Comparison of ENCODE assay signal across 8 cellular contexts in the genomic region with DNA sequence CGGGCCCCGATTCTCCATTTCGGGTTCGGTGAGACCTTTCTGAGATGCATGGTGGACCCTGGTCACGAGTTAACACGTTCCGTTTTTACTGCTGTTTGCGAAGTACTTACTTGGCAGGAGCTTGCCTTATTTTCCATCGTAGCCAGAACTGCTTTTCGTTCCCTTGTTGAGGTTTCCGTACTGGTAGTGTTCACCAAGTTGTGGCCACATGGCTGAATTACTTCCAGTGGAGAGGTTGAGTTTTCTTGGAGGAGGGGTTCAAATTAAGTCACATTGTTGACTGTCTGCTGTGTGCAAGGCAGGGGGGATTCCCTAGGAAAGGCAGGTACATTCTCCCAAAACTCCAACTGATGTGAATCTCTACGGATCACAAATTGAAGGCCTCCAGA. TPM values are rescaled to one million over a fixed set of nuclear protein-coding genes. Genes with fewer than 3 reads are reported as not detected.
DNase-seq lines count a peak whose midpoint lies in the region; ATAC-seq and TF ChIP-seq lines count a peak whose summit lies in the region.

No MANE protein-coding gene starts in this region.

- CTCF ChIA-PET in A673 (lab: Charles Lee), result interaction anchor here (0.9 kb wide), 1 partner anchor 10 kb away, joined by 6 read pairs; no protein-coding TSS in a partner anchor

- H3K36me3 ChIP-seq in A673 (ENCODE audit: insufficient read depth, low read length, poor library complexity, severe bottlenecking) (no peaks in the 10 kb centered on the region), KMS-11 (ENCODE audit: insufficient read depth) (no peaks in the 10 kb centered on the region), mucosa of rectum (ENCODE audit: control insufficient read depth in 2 of 2, insufficient read depth in 2 of 2, low read length in 2 of 2) (no peaks in the 10 kb centered on the region)

- peak overlapping the region; percentile 100 for H3K9ac ChIP-seq in KMS-11
- H3K9ac ChIP-seq in mucosa of rectum (ENCODE audit: low read depth in 1 of 2, low read length in 2 of 2), result peak overlapping the region; percentile 61 to 88

- H3K9me3 ChIP-seq in A673 (ENCODE audit: low read depth, low read length, poor library complexity, severe bottlenecking) (no peaks in the 10 kb centered on the region), mucosa of rectum (ENCODE audit: control insufficient read depth in 2 of 2, low read length in 2 of 2) (no peaks in the 10 kb centered on the region)

- H3K4me3 Mint-ChIP-seq in chondrocyte (ENCODE audit: unreplicated experiment), result peak overlapping the region; percentile 81

- no peak overlapping the region for H2AFZ ChIP-seq in KMS-11 (ENCODE audit: low read depth)

- no peaks in the 10 kb centered on the region for H4K20me1 ChIP-seq in KMS-11 (ENCODE audit: insufficient read depth)

- H3K27me3 Mint-ChIP-seq in chondrocyte (ENCODE audit: low read depth), result no peaks in the 10 kb centered on the region

- H3K79me2 ChIP-seq in KMS-11 (ENCODE audit: insufficient read depth, low read depth), result peaks cover 68% of the 10 kb centered on the region

- H3K4me3 ChIP-seq in A673 (ENCODE audit: low read depth, low read length, poor library complexity, severe bottlenecking) (peak overlapping the region; percentile 92), KMS-11 (IDR thresholded peaks at IDR 0.05; ENCODE audit: insufficient read depth, low read depth, low read length) (no peak overlapping the region), mucosa of rectum (ENCODE audit: low read length in 2 of 2) (peak overlapping the region; percentile 82)

- no peaks in the 10 kb centered on the region for H3K36me3 Mint-ChIP-seq in chondrocyte (ENCODE audit: low read depth)

- peaks cover 57% of the 10 kb centered on the region for H3K4me1 Mint-ChIP-seq in chondrocyte (ENCODE audit: low read depth)

- TSS peak; percentile 21 for BruUV-seq in A673 (replicated peaks; lab: Mats Ljungman, UMichigan)

- peak overlapping the region; percentile 76 for H3K4me2 ChIP-seq in KMS-11

- H3K27ac Mint-ChIP-seq in chondrocyte (ENCODE audit: unreplicated experiment), result peak overlapping the region; percentile 98

- H3K4me1 ChIP-seq in A673 (ENCODE audit: insufficient read depth, low read length, poor library complexity, severe bottlenecking) (peaks cover 11% of the 10 kb centered on the region), KMS-11 (ENCODE audit: low read depth, poor library complexity, severe bottlenecking) (peaks cover 56% of the 10 kb centered on the region), mucosa of rectum (ENCODE audit: control insufficient read depth in 2 of 2, insufficient read depth in 2 of 2, low read length in 2 of 2) (peaks cover 30 to 37% of the 10 kb centered on the region in 2 donors)

- POLR2A ChIA-PET in A673 (lab: Charles Lee; ENCODE audit: low non-redundant PET), result interaction anchor here (0.9 kb wide), 1 partner anchor 10 kb away, joined by 3 read pairs; no protein-coding TSS in a partner anchor

- DNase-seq in A673 (ENCODE audit: low spot score) (no peak), chondrocyte (ENCODE audit: low spot score) (no peak), NCI-H1436 (lab: John Stamatoyannopoulos, UW) (no peak), iPS-NIHi7 (ENCODE audit: extremely low spot score) (no peak), occipital lobe (lab: John Stamatoyannopoulos, UW) (no peak)

- no peak for TF ChIP-seq CTCF in A673 (conservative IDR thresholded peaks at IDR 0.05; ENCODE audit: low read depth, low read length)
- TF ChIP-seq CTCF in KMS-11 (conservative IDR thresholded peaks at IDR 0.05; ENCODE audit: low read depth, low read length), result no peak
- TF ChIP-seq CTCF in chondrocyte (IDR thresholded peaks at IDR 0.05), result no peak

- ATAC-seq in GM21360 (IDR thresholded peaks at IDR 0.05; ENCODE audit: unreplicated experiment), result no peak

- no peaks in the 10 kb centered on the region for H3K27me3 ChIP-seq in A673 (replicated peaks; ENCODE audit: insufficient read depth, low read depth, low read length, poor library complexity)
- H3K27me3 ChIP-seq in KMS-11 (ENCODE audit: insufficient read depth, low read depth), result no peaks in the 10 kb centered on the region
- no peaks in the 10 kb centered on the region for H3K27me3 ChIP-seq in mucosa of rectum (ENCODE audit: control insufficient read depth in 2 of 2, insufficient read depth in 2 of 2, low read length in 2 of 2)

- intact Hi-C loops in A673 (cut with micrococcal nuclease; ENCODE audit: unreplicated experiment), result loop anchor here (1.0 kb wide), 1 partner anchor 14 kb away; no protein-coding TSS in a partner anchor

- H3K27ac ChIP-seq in A673 (ENCODE audit: low read depth, low read length, poor library complexity, severe bottlenecking) (peak overlapping the region; percentile 89), KMS-11 (peak overlapping the region; percentile 99), mucosa of rectum (ENCODE audit: low read depth in 2 of 2, low read length in 2 of 2) (peak overlapping the region; percentile 86 to 87)

- H3K9me3 Mint-ChIP-seq in chondrocyte (ENCODE audit: low read depth), result no peaks in the 10 kb centered on the region

RNA-seq across cellular contexts. Expression of a gene that starts 4.0 kb away (rescaled TPM):
- total RNA-seq in A673 (2021) (17.3 and 21.1 TPM in 2 replicates), chondrocyte (17.0 to 30.2 TPM (median 26.8 TPM) in 3 replicates), occipital lobe (68.2 TPM)
